20 cellular contexts compared by ENCODE assay signal in genomic region chr2:109659356-109660045, GRCh38. TPM values are rescaled to one million over a fixed set of nuclear protein-coding genes. Genes with fewer than 3 reads are reported as not detected.
DNase-seq lines count a peak whose midpoint lies in the region; ATAC-seq, FAIRE-seq and TF ChIP-seq lines count a peak whose summit lies in the region.
"Had no signal": no experiment of that assay in that cellular context is flagged by ENCODE, and none has a peak within 500 bp of the region (broad histone marks: within the 10 kb centered on the region; RNA-seq: fewer than 3 reads in every experiment).

No MANE protein-coding gene starts in this region.

- no peak overlapping the region for H2BK20ac ChIP-seq in H1 (ENCODE audit: low read length)

- CTCF ChIA-PET in H1 (lab: Charles Lee; ENCODE audit: partially characterized antibody) = interaction anchor here (1.6 to 5.7 kb wide), 2 partner anchors 70 to 113 kb away, joined by 3 to 35 read pairs; no protein-coding TSS in a partner anchor
- CTCF ChIA-PET in mammary epithelial cell (lab: Charles Lee; ENCODE audit: low non-redundant PET) = no interaction called here

- peak overlapping the region; percentile 28; the same call in 1 of the 2 replicates for H4K8ac ChIP-seq in H1 (ENCODE audit: extremely low read depth, insufficient read depth, low read length)

- H2AFZ ChIP-seq in H1 (ENCODE audit: low read length) (0 out of 2 replicates have a peak overlapping the region, but pooled peaks have one; percentile 10), mammary epithelial cell (ENCODE audit: low read depth, low read length) (no peak overlapping the region)
- H2AFZ ChIP-seq: GM23248 had no signal

- H3K4me3 Mint-ChIP-seq in T-helper 17 cell = no peak overlapping the region
- H3K4me3 Mint-ChIP-seq: B cell; CD4-positive, CD25-positive, alpha-beta regulatory T cell; HFFc6 had no signal

- in situ Hi-C loops in mammary epithelial cell (cut with MboI; ENCODE audit: low sequenced_read_pairs in 2 of 2) = no loop called here

- H3K27ac ChIP-seq in H1 (ENCODE audit: low read depth, low read length) = no peak overlapping the region
- no peak overlapping the region for H3K27ac ChIP-seq in mammary epithelial cell (ENCODE audit: insufficient read depth, low read depth, low read length)
- H3K27ac ChIP-seq: GM23248, KMS-11 had no signal

- dilution Hi-C loops in mammary epithelial cell (cut with HindIII; ENCODE audit: low sequenced_read_pairs) = loop anchor here (5.0 kb wide), 1 partner anchor 48 kb away; no protein-coding TSS in a partner anchor

- no peak for TF ChIP-seq POLR2A in H1 (IDR thresholded peaks at IDR 0.05; ENCODE audit: control extremely low read depth in 1 of 2, low read depth in 2 of 2, low read length in 2 of 2)

- H4K5ac ChIP-seq in H1 (ENCODE audit: insufficient read length, low read depth, low read length) = no peak overlapping the region

- H3K27me3 ChIP-seq in H1 (replicated peaks in 1 of 4; ENCODE audit: control insufficient read depth in 3 of 4, extremely low read depth in 1 of 4, insufficient read depth in 3 of 4, low read length in 3 of 4) = no peaks in the 10 kb centered on the region
- no peaks in the 10 kb centered on the region for H3K27me3 ChIP-seq in mammary epithelial cell (ENCODE audit: insufficient read depth, low read length)

- no peaks in the 10 kb centered on the region for H3K79me1 ChIP-seq in H1 (ENCODE audit: low read depth, low read length)

- H3K36me3 ChIP-seq in H1 (ENCODE audit: control insufficient read depth in 2 of 4, insufficient read depth in 4 of 4, low read length in 3 of 4) (no peaks in the 10 kb centered on the region), mammary epithelial cell (ENCODE audit: insufficient read depth, low read length) (no peaks in the 10 kb centered on the region)

- H3K23me2 ChIP-seq in H1 (ENCODE audit: low read depth, low read length) = no peaks in the 10 kb centered on the region

- H3K9ac ChIP-seq in H1 (replicated peaks in 1 of 4; ENCODE audit: extremely low read depth in 1 of 4, low read depth in 3 of 4, low read length in 3 of 4) (no peak overlapping the region), mammary epithelial cell (ENCODE audit: insufficient read depth, low read length) (no peak overlapping the region)
- H3K9ac ChIP-seq: GM23248, KMS-11 had no signal

- peaks cover 44% of the 10 kb centered on the region for H3K27me3 Mint-ChIP-seq in T-helper 17 cell
- H3K27me3 Mint-ChIP-seq: B cell had no signal

- H3K14ac ChIP-seq in H1 (ENCODE audit: insufficient read length) = no peak overlapping the region

- H2BK12ac ChIP-seq in H1 (ENCODE audit: low read depth, low read length) = no peak overlapping the region

- H4K91ac ChIP-seq in H1 (replicated peaks; ENCODE audit: insufficient read length, low read length) = no peak overlapping the region

- no peak for TF ChIP-seq EP300 in H1 (IDR thresholded peaks at IDR 0.05; ENCODE audit: borderline replicate concordance in 1 of 2, low read depth in 2 of 2, low read length in 2 of 2)

- POLR2A ChIA-PET in H1 (lab: Charles Lee; ENCODE audit: partially characterized antibody) = interaction anchor here (0.9 kb wide), 1 partner anchor 45 kb away, joined by 3 read pairs; the partner anchor contains the start of gene SOWAHC

- 65% methylated on average over 8 of the region's 9 CpGs; no CpG with 5 or more reads in 1 of the 2 experiments for WGBS in H1 (ENCODE audit: extremely low coverage in 1 of 2, insufficient coverage in 1 of 2, insufficient read length in 1 of 2, insufficient replicate concordance in 2 of 2, low coverage in 1 of 2, low lambda C conversion rate in 2 of 2, missing lambda C conversion rate in 1 of 2), 2 experiments
- WGBS in mammary epithelial cell (ENCODE audit: low coverage, missing lambda C conversion rate) = 100% methylated on average over 3 of the region's 9 CpGs

- no peak overlapping the region for H3K18ac ChIP-seq in H1 (ENCODE audit: extremely low read depth, low read length)

- H3K56ac ChIP-seq in H1 (replicated peaks; ENCODE audit: insufficient read length, low read depth, low read length) = no peak overlapping the region

- ATAC-seq in T-helper 17 cell = no peak
- ATAC-seq in HG02642 (IDR thresholded peaks at IDR 0.05; ENCODE audit: poor library complexity, unreplicated experiment) = no peak
- no peak for ATAC-seq in GM19035 (IDR thresholded peaks at IDR 0.05; ENCODE audit: unreplicated experiment)

- no peak overlapping the region for H2BK5ac ChIP-seq in H1 (ENCODE audit: low read depth, low read length)

- H3K4ac ChIP-seq in H1 (replicated peaks; ENCODE audit: insufficient read length, low read depth, low read length) = no peak overlapping the region

- H2AK5ac ChIP-seq in H1 (ENCODE audit: low read depth, low read length) = no peak overlapping the region

- TF ChIP-seq CTCF in H1 (IDR thresholded peaks at IDR 0.05; ENCODE audit: control extremely low read depth in 1 of 3, insufficient read depth in 1 of 3, low read depth in 1 of 3, low read length in 3 of 3) (no peak), mammary epithelial cell (conservative IDR thresholded peaks at IDR 0.05 in 1 of 2, IDR thresholded peaks at IDR 0.05 in 1 of 2; ENCODE audit: extremely low read depth in 1 of 2, insufficient read depth in 1 of 2, low read depth in 1 of 2, low read length in 2 of 2) (no peak)

- no TSS peak for BruUV-seq in mammary epithelial cell (replicated peaks; lab: Mats Ljungman, UMichigan)

- H4K20me1 ChIP-seq in H1 (replicated peaks in 1 of 2; ENCODE audit: control insufficient read depth in 1 of 2, insufficient read depth in 2 of 2, low read length in 2 of 2) (no peaks in the 10 kb centered on the region), mammary epithelial cell (ENCODE audit: insufficient read depth, low read length) (no peaks in the 10 kb centered on the region)

- H3K9me3 ChIP-seq in H1 (ENCODE audit: insufficient read depth in 2 of 2, low read depth in 1 of 2, low read length in 1 of 2) (no peaks in the 10 kb centered on the region), T-helper 17 cell (ENCODE audit: control insufficient read depth, low read length, poor library complexity, severe bottlenecking) (no peaks in the 10 kb centered on the region), mammary epithelial cell (replicated peaks; ENCODE audit: insufficient read depth, low read length) (no peaks in the 10 kb centered on the region)
- H3K9me3 ChIP-seq: Caco-2 had no signal

- H2BK120ac ChIP-seq in H1 (replicated peaks; ENCODE audit: low read depth, low read length) = no peak overlapping the region

- DNase-seq in NCI-H524 treated with DMSO at 0.1 percent for 48 hours (lab: John Stamatoyannopoulos, UW) (peak; percentile 59), H1 (ENCODE audit: low read depth in 1 of 2, low spot score in 2 of 2) (no peak), myocyte (ENCODE audit: low read depth) (peak; percentile 43), T-helper 17 cell (no peak), mammary epithelial cell (no peak)
- DNase-seq: CD4-positive, CD25-positive, alpha-beta regulatory T cell; GM23248; HFFc6; NCI-H1048; NCI-H1694 treated with DMSO at 0.1 percent for 48 hours; NCI-H2107; NCI-H526 treated with DMSO at 0.1 percent for 48 hours; OCI-M1; RPMI8226; SIG-M5 had no signal

- intact Hi-C loops in mammary epithelial cell (cut with micrococcal nuclease) = loop anchor here (5.0 kb wide), 2 partner anchors 47 to 112 kb away; partner anchors contain the start of genes SEPTIN10 and SOWAHC

- FAIRE-seq in H1 (lab: Jason Lieb, UNC) = no peak

- no peak overlapping the region for H3K27ac Mint-ChIP-seq in T-helper 17 cell
- H3K27ac Mint-ChIP-seq: B cell; CD4-positive, CD25-positive, alpha-beta regulatory T cell; HFFc6 had no signal

- no peaks in the 10 kb centered on the region for H3K36me3 Mint-ChIP-seq in T-helper 17 cell (ENCODE audit: low read depth)
- H3K36me3 Mint-ChIP-seq: CD4-positive, CD25-positive, alpha-beta regulatory T cell had no signal

- no peak overlapping the region for H3K4me3 ChIP-seq in H1 (ENCODE audit: extremely low read depth in 1 of 4, insufficient read depth in 2 of 4, low read depth in 3 of 4, low read length in 4 of 4)
- no peak overlapping the region for H3K4me3 ChIP-seq in mammary epithelial cell (replicated peaks in 1 of 3; ENCODE audit: insufficient read depth in 1 of 3, low read depth in 2 of 3, low read length in 3 of 3)
- H3K4me3 ChIP-seq: GM23248 had no signal

- TF ChIP-seq RAD21 in H1 (IDR thresholded peaks at IDR 0.05 in 1 of 2, conservative IDR thresholded peaks at IDR 0.05 in 1 of 2; ENCODE audit: low read depth in 2 of 2, low read length in 2 of 2) = no peak

- peak overlapping the region in 1 of 2 experiments; percentile 7; a peak in 2 of 4 replicates for H3K4me2 ChIP-seq in H1 (ENCODE audit: insufficient read depth in 1 of 2, low read depth in 2 of 2, low read length in 2 of 2)
- H3K4me2 ChIP-seq in mammary epithelial cell (ENCODE audit: insufficient read depth, low read depth, low read length) = no peak overlapping the region
- H3K4me2 ChIP-seq: KMS-11 had no signal

- no peak overlapping the region for H3K23ac ChIP-seq in H1 (ENCODE audit: insufficient read length)

- no peak overlapping the region for H2BK15ac ChIP-seq in H1 (ENCODE audit: low read length)

- H3K4me1 Mint-ChIP-seq in T-helper 17 cell = no peaks in the 10 kb centered on the region
- H3K4me1 Mint-ChIP-seq: B cell; CD4-positive, CD25-positive, alpha-beta regulatory T cell had no signal

- H3K4me1 ChIP-seq in H1 (replicated peaks in 1 of 4; ENCODE audit: control insufficient read depth in 3 of 4, insufficient read depth in 4 of 4, low read length in 3 of 4) (peaks cover 0 to 6% (median 2%) of the 10 kb centered on the region in 4 experiments; a peak in 5 of 7 replicates), mammary epithelial cell (ENCODE audit: insufficient read depth, low read length) (peaks cover 9% of the 10 kb centered on the region)

- H3K79me2 ChIP-seq in H1 (ENCODE audit: control insufficient read depth in 1 of 2, insufficient read depth in 2 of 2, low read length in 2 of 2) (no peaks in the 10 kb centered on the region), mammary epithelial cell (ENCODE audit: insufficient read depth, low read length) (no peaks in the 10 kb centered on the region)

RNA-seq across cellular contexts. Expression of gene SOWAHC, which starts 45.3 kb away (rescaled TPM):
- total RNA-seq in H1 (2021; fragmentation: NEBNext Ultra II Directional; extraction: Animal tissue kit (Norgen Biotek cat#: 25700)) = 16.8 and 17.8 TPM in 2 replicates
- polyA plus RNA-seq in H1 (2011; rRNA removed) (3.1 and 3.4 TPM in 2 replicates), mammary epithelial cell (12.6 TPM)
- 4.8 TPM for polyA plus RNA-seq in H1 (2011; cell fraction: cytosol; rRNA removed)
- polyA plus RNA-seq in H1 (2011; cell fraction: nucleus; rRNA removed) = 4.1 TPM
- 3.9 to 5.6 TPM (median 5.0 TPM) in 4 replicates for polyA plus RNA-seq in H1 (2012, experiment 1 of 2)
- polyA plus RNA-seq in H1 (2012, experiment 2 of 2) = 1.8 TPM
- polyA plus RNA-seq in H1 (2013, experiment 1 of 2) = 11.9 TPM
- polyA plus RNA-seq in H1 (2013, experiment 2 of 2) = 11.0 TPM
- polyA minus RNA-seq in H1 (2011; rRNA and poly(A)+ RNA removed) = 3.2 and 4.2 TPM in 2 replicates
- 7.4 TPM for polyA minus RNA-seq in H1 (2011; cell fraction: cytosol; rRNA and poly(A)+ RNA removed)
- polyA minus RNA-seq in H1 (2011; cell fraction: nucleus; rRNA and poly(A)+ RNA removed) = 11.6 TPM
- total RNA-seq in myocyte (3.2 and 3.9 TPM in 2 replicates), T-helper 17 cell (1 to 10 TPM; 1.1 to 1.3 TPM), mammary epithelial cell (100 to 1,000 TPM in 1 of 2 donors, 10 to 100 TPM in 1; 32.9 to 120 TPM)
- 3.9 TPM for polyA plus RNA-seq in myocyte (2012)
- polyA minus RNA-seq in mammary epithelial cell = 16.3 TPM

RNA-seq across cellular contexts. Expression of gene SEPTIN10, which starts 45.7 kb away (rescaled TPM):
- 93.6 and 101 TPM in 2 replicates for total RNA-seq in H1 (2021; fragmentation: NEBNext Ultra II Directional; extraction: Animal tissue kit (Norgen Biotek cat#: 25700))
- polyA plus RNA-seq in H1 (2011; rRNA removed) (15.3 and 23.7 TPM in 2 replicates), mammary epithelial cell (50.8 TPM)
- polyA plus RNA-seq in H1 (2011; cell fraction: cytosol; rRNA removed) = 31.5 TPM
- polyA plus RNA-seq in H1 (2011; cell fraction: nucleus; rRNA removed) = 28.8 TPM
- 40.5 to 62.2 TPM (median 55.7 TPM) in 4 replicates for polyA plus RNA-seq in H1 (2012, experiment 1 of 2)
- 5.6 TPM for polyA plus RNA-seq in H1 (2012, experiment 2 of 2)
- polyA plus RNA-seq in H1 (2013, experiment 1 of 2) = 64.6 TPM
- 62.1 TPM for polyA plus RNA-seq in H1 (2013, experiment 2 of 2)
- polyA minus RNA-seq in H1 (2011; rRNA and poly(A)+ RNA removed) = 44.8 and 77.0 TPM in 2 replicates
- 61.8 TPM for polyA minus RNA-seq in H1 (2011; cell fraction: cytosol; rRNA and poly(A)+ RNA removed)
- 105 TPM for polyA minus RNA-seq in H1 (2011; cell fraction: nucleus; rRNA and poly(A)+ RNA removed)
- total RNA-seq in myocyte (33.8 and 34.2 TPM in 2 replicates), T-helper 17 cell (1 to 10 TPM; 3.9 to 6.2 TPM), mammary epithelial cell (100 to 1,000 TPM in 1 of 2 donors, 10 to 100 TPM in 1; 76.4 to 133 TPM)
- 26.5 TPM for polyA plus RNA-seq in myocyte (2012)
- 63.0 TPM for polyA minus RNA-seq in mammary epithelial cell
- total RNA-seq: B cell had no signal

Comparison
In these comparisons a context has a peak if more than half of its experiments do, and no peak if none do; other contexts are left out.
1. DNase-seq: peak in NCI-H524 treated with DMSO at 0.1 percent for 48 hours (single experiment) and myocyte (single experiment); none in H1 (0 of 2), T-helper 17 cell (0 of 3) and mammary epithelial cell (single experiment).